20 cellular contexts compared by ENCODE assay signal in genomic region chr17:3539881-3540540, GRCh38. TPM values are rescaled to one million over a fixed set of nuclear protein-coding genes. Genes with fewer than 3 reads are reported as not detected.
"Had no signal": no experiment of that assay in that cellular context is flagged by ENCODE, and none has a peak within 500 bp of the region (broad histone marks: within the 10 kb centered on the region; RNA-seq: fewer than 3 reads in every experiment).

No MANE protein-coding gene starts in this region.

- H3K4me1 ChIP-seq: ascending aorta, breast epithelium, left lung, vagina had no signal

- H3K36me3 Mint-ChIP-seq: naive thymus-derived CD4-positive, alpha-beta T cell; T-cell had no signal

- H3K36me3 ChIP-seq: ascending aorta, breast epithelium, left lung, tibial artery, vagina had no signal

- H3K4me3 ChIP-seq: ascending aorta, breast epithelium, dorsolateral prefrontal cortex, left lung, tibial artery, vagina had no signal

- DNase-seq: activated CD4-positive, alpha-beta memory T cell treated with anti-CD3 and anti-CD28 coated beads, Interleukin-2, amount 10 ng/mL, durations not matched to agents 7 days and 5 days; activated CD4-positive, alpha-beta T cell treated with anti-CD3 and anti-CD28 coated beads for 4 hours; activated CD8-positive, alpha-beta memory T cell treated with anti-CD3 and anti-CD28 coated beads, Interleukin-2, amount 50 U/mL, for 4 hours; activated naive CD8-positive, alpha-beta T cell treated with anti-CD3 and anti-CD28 coated beads, Interleukin-2, amount 50 U/mL, for 24 hours; dorsolateral prefrontal cortex; hippocampal formation; left lung; naive thymus-derived CD4-positive, alpha-beta T cell; retina; stimulated activated CD4-positive, alpha-beta T cell treated with anti-CD3 and anti-CD28 coated beads, Interleukin-4, amount 100 ng/mL, for 1 hour; stimulated activated naive CD4-positive, alpha-beta T cell; T-cell; T1000; tibial artery had no signal

- ATAC-seq: activated naive CD8-positive, alpha-beta T cell treated with anti-CD3 and anti-CD28 coated beads, Interleukin-2, amount 50 U/mL, for 24 hours; esophagus mucosa; left lung; naive thymus-derived CD4-positive, alpha-beta T cell; T-cell had no signal

- H3K9me3 ChIP-seq: ascending aorta, breast epithelium, left lung, tibial artery, vagina had no signal

- H3K4me3 Mint-ChIP-seq: activated CD4-positive, alpha-beta memory T cell treated with anti-CD3 and anti-CD28 coated beads, Interleukin-2, amount 10 ng/mL, durations not matched to agents 7 days and 5 days; activated naive CD8-positive, alpha-beta T cell treated with anti-CD3 and anti-CD28 coated beads, Interleukin-2, amount 50 U/mL, for 24 hours; naive thymus-derived CD4-positive, alpha-beta T cell; T-cell had no signal

- H3K27ac ChIP-seq: ascending aorta, breast epithelium, dorsolateral prefrontal cortex, left lung, parathyroid adenoma, tibial artery, vagina had no signal

- FAIRE-seq: keratinocyte had no signal

- H3K27ac Mint-ChIP-seq: activated CD4-positive, alpha-beta memory T cell treated with anti-CD3 and anti-CD28 coated beads, Interleukin-2, amount 10 ng/mL, durations not matched to agents 7 days and 5 days; activated naive CD8-positive, alpha-beta T cell treated with anti-CD3 and anti-CD28 coated beads, Interleukin-2, amount 50 U/mL, for 24 hours; T-cell had no signal

RNA-seq across cellular contexts. Expression of gene TRPV3, which starts 17.6 kb away (rescaled TPM):
- polyA plus RNA-seq: naive thymus-derived CD4-positive, alpha-beta T cell had no signal
